Comparison of ENCODE assay signal across 8 cellular contexts in the genomic region with DNA sequence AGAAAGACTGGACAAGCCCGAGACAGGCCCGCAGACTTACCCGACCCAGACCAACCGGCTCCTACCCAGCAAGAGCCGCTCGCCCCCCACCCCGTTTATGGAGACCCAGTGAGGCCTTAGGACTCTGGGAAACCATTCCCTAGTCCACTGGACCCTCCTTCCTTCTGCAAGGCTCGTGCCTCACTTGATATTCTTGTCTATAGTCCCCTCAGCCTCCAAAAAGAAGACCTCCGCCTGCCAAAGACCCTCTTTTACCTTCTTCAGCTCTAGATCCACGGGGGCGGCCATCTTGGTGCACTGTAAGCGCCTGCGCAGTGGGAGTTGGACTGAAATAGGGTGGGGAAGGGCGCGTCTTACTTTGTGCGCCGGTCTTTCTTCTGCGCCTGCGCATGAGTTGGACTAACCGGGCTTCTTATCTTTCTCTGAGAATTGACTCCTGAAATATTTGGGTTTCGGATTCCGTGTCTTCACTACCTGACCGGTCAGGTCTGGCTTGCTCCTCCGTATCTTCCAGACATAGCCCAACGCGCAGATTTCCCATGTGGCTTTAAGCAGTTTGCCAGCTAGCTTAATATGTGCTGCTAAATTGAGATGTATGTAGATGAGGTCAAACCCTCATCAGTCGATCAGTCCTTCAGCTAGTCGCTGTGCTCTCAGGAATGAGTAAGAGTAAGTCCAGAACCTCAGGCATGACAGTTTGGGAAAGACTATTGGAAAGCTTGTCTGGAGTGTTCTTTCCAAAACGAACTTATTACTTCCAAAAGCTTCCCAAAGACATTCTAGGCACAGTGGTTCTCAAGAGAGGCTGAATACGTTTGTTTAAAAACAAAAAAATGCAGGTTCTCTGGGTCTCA. TPM values are rescaled to one million over a fixed set of nuclear protein-coding genes. Genes with fewer than 3 reads are reported as not detected.
DNase-seq lines count a peak whose midpoint lies in the region; ATAC-seq and TF ChIP-seq lines count a peak whose summit lies in the region.

Gene PFDN1 (minus strand): TSS at position 316 of the 854 bp plus-strand sequence. CDS start 28 bp downstream, at position 288.

- 1 to 2% methylated on average over 30 of the region's 30 CpGs for WGBS in lung, 2 donors

- H3K4me3 ChIP-seq in lung: peak within 1 kb of the TSS; percentile 94

- CTCF ChIA-PET in CD4-positive, alpha-beta T cell (lab: Charles Lee): interaction anchor here (0.5 to 1.8 kb wide), 6 partner anchors 9 to 384 kb away, joined by 3 to 5 read pairs (median 4); no protein-coding TSS in a partner anchor

- H3K27ac ChIP-seq in CD4-positive, alpha-beta T cell (ENCODE audit: low read depth, low read length): peak within 1 kb of the TSS; percentile 38
- peak within 1 kb of the TSS; percentile 89 to 95 for H3K27ac ChIP-seq in lung (ENCODE audit: low read depth in 1 of 2, low read length in 1 of 2)

- H3K36me3 ChIP-seq in lung (ENCODE audit: control insufficient read depth in 2 of 2, insufficient read depth in 2 of 2, low read length in 2 of 2): peaks cover 3% of the 10 kb centered on the region in 2 donors

- peaks cover 26% of the 10 kb centered on the region for H3K36me3 Mint-ChIP-seq in CD4-positive, alpha-beta T cell (ENCODE audit: low read depth)

- no peak for TF ChIP-seq CTCF in CD4-positive, alpha-beta T cell (IDR thresholded peaks at IDR 0.05)
- no peak for TF ChIP-seq CTCF in lung (IDR thresholded peaks at IDR 0.05; ENCODE audit: control extremely low read depth, extremely low read depth)

- peak within 1 kb of the TSS; percentile 97 for H3K4me3 Mint-ChIP-seq in CD4-positive, alpha-beta T cell

- no peaks in the 10 kb centered on the region for H3K9me3 Mint-ChIP-seq in CD4-positive, alpha-beta T cell

- H3K9me3 ChIP-seq in CD4-positive, alpha-beta T cell (ENCODE audit: control insufficient read depth, low read length): no peaks in the 10 kb centered on the region
- no peaks in the 10 kb centered on the region for H3K9me3 ChIP-seq in lung (ENCODE audit: control insufficient read depth in 2 of 2, insufficient read depth in 1 of 2, low read length in 1 of 2)

- no peaks in the 10 kb centered on the region for H3K27me3 ChIP-seq in CD4-positive, alpha-beta T cell (ENCODE audit: control insufficient read depth, insufficient read depth, low read length)
- H3K27me3 ChIP-seq in lung (ENCODE audit: control insufficient read depth, insufficient read depth): no peaks in the 10 kb centered on the region

- peak; percentile 79 to 93 (median 84) for DNase-seq in CD4-positive, alpha-beta T cell
- peak; percentile 98 for DNase-seq in HPDE6-E6E7 (ENCODE audit: extremely low spot score)
- DNase-seq in NK-92 (lab: John Stamatoyannopoulos, UW; ENCODE audit: unreplicated experiment): peak; percentile 62
- DNase-seq in activated CD8-positive, alpha-beta memory T cell treated with anti-CD3 and anti-CD28 coated beads for 1 hour (ENCODE audit: extremely low read depth in 1 of 2, low read depth in 1 of 2): peak; percentile 81 to 88
- peak; percentile 90 for DNase-seq in effector CD8-positive, alpha-beta T cell (lab: John Stamatoyannopoulos, UW)
- peak; percentile 93 for DNase-seq in lung (ENCODE audit: low spot score)
- peak; percentile 69 to 89 (median 81) for DNase-seq in stimulated activated CD4-positive, alpha-beta T cell treated with anti-CD3 and anti-CD28 coated beads, TNF-alpha, amount 100 ng/mL, for 4 hours (ENCODE audit: low read depth in 3 of 3)

- peaks cover 0 to 14% of the 10 kb centered on the region in 2 donors for H3K4me1 ChIP-seq in lung (ENCODE audit: control insufficient read depth in 2 of 2, insufficient read depth in 2 of 2, low read length in 2 of 2)

- POLR2A ChIA-PET in CD4-positive, alpha-beta T cell (lab: Charles Lee): interaction anchor here (0.7 to 1.8 kb wide), 9 partner anchors 9 to 345 kb away, joined by 3 to 9 read pairs (median 5); partner anchors contain the start of genes ANKHD1, EIF4EBP3, IK and NDUFA2

- ATAC-seq in CD4-positive, alpha-beta T cell (ENCODE audit: poor library complexity): peak; percentile 99
- ATAC-seq in GM19455 (IDR thresholded peaks at IDR 0.05; ENCODE audit: unreplicated experiment): peak; percentile 95
- peak; percentile 96 for ATAC-seq in lung (ENCODE audit: insufficient read depth, low FRiP score)

- intact Hi-C loops in CD4-positive, alpha-beta T cell (cut with DNase I, micrococcal nuclease): loop anchor here (2.0 to 10.0 kb wide), 8 partner anchors 44 to 1728 kb away; partner anchors contain the start of genes HBEGF (in 2 of the 2), ANKHD1 (in 1 of the 2), APBB3 (in 1 of the 2) and CYSTM1 (in 1 of the 2)

- H3K4me1 Mint-ChIP-seq in CD4-positive, alpha-beta T cell (ENCODE audit: low read depth): peaks cover 30% of the 10 kb centered on the region

- peak within 1 kb of the TSS; percentile 92 for H3K27ac Mint-ChIP-seq in CD4-positive, alpha-beta T cell

- no peaks in the 10 kb centered on the region for H3K27me3 Mint-ChIP-seq in CD4-positive, alpha-beta T cell

RNA-seq across cellular contexts. Expression of gene PFDN1, which starts in this region (rescaled TPM):
- total RNA-seq in CD4-positive, alpha-beta T cell: 10 to 100 TPM; 21.3 to 22.0 TPM
- total RNA-seq in lung: 10 to 100 TPM; 42.0 to 45.3 TPM
- 100 to 1,000 TPM in 1 of 2 donors, 10 to 100 TPM in 1; 57.9 to 108 TPM for polyA plus RNA-seq in lung

Comparison
In these comparisons a context has a peak if more than half of its experiments do, and no peak if none do; other contexts are left out.
1. Peak in every context shown above with its lines: DNase-seq, ATAC-seq, H3K4me3 ChIP-seq and H3K27ac ChIP-seq.